8 cellular contexts compared by ENCODE assay signal in genomic region chr2:210002158-210003157, GRCh38. TPM values are rescaled to one million over a fixed set of nuclear protein-coding genes. Genes with fewer than 3 reads are reported as not detected.
DNase-seq lines count a peak whose midpoint lies in the region; ATAC-seq and TF ChIP-seq lines count a peak whose summit lies in the region.

TSS of gene RPE (plus strand) at chr2:210002638. CDS start at chr2:210002662, 24 bp downstream.

- DNase-seq in AG10803 (ENCODE audit: low read depth) (peak; percentile 93), NCI-H460 (ENCODE audit: extremely low read depth, low read depth) (peak; percentile 94), cerebellar nuclear complex (lab: John Stamatoyannopoulos, UW) (peak; percentile 78 to 82), islet precursor cell (peak; percentile 98)
- DNase-seq in activated CD4-positive, CD25-positive, alpha-beta regulatory T cell treated with anti-CD3 and anti-CD28 coated beads, Interleukin-2, amount 50 U/mL, for 72 hours: peak; percentile 98
- peak; percentile 94 to 97 (median 96) for DNase-seq in stimulated activated CD4-positive, alpha-beta T cell treated with anti-CD3 and anti-CD28 coated beads, Interleukin-12 subunit alpha, Interleukin-12 subunit beta, amount 100 ng/mL, for 48 hours (ENCODE audit: low read depth in 2 of 3, low spot score in 1 of 3)

- H3K4me3 ChIP-seq in AG10803 (ENCODE audit: low read length): peak within 1 kb of the TSS; percentile 99

- TF ChIP-seq CTCF in AG10803 (conservative IDR thresholded peaks at IDR 0.05; ENCODE audit: low read length): no peak

- ATAC-seq in GM19043 (IDR thresholded peaks at IDR 0.05; ENCODE audit: low read depth, unreplicated experiment) (peak; percentile 99), HG03378 (IDR thresholded peaks at IDR 0.05; ENCODE audit: unreplicated experiment) (peak; percentile 97)

RNA-seq across cellular contexts. Expression of gene RPE, which starts in this region (rescaled TPM):
- 77.7 and 87.3 TPM in 2 replicates for total RNA-seq in NCI-H460 (2014; rRNA removed; shearing (Covaris generic))
- polyA plus RNA-seq in NCI-H460 (2014; cell fraction: nucleus; rRNA removed): 183 and 273 TPM in 2 replicates

Comparison
In these comparisons a context has a peak if more than half of its experiments do, and no peak if none do; other contexts are left out.
1. Peak in every context shown above with its lines: DNase-seq, ATAC-seq and H3K4me3 ChIP-seq.